Comparison of ENCODE assay signal across 11 cellular contexts in the genomic region with DNA sequence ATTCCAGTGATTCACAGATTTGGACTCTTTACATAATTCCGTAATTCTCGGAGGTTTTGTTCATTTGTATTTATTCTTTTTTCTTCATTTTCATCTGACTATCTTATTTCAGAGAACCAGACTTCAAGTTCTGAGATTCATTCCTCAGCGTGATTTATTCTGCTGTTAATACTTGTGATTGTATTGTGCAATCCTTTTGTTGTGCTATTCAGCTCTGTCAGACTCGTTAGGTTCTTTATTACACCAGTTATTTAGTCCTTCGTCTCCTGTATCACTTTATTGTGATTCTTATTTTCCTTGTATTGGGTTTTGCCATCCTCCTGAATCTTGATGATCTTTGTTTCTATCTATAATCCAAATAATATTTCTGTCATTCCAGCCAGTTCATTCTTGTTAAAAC.
"Had no signal": no experiment of that assay in that cellular context is flagged by ENCODE, and none has a peak within 500 bp of the region (broad histone marks: within the 10 kb centered on the region; RNA-seq: fewer than 3 reads in every experiment).

No MANE protein-coding gene starts in this region.

- H3K4me1 Mint-ChIP-seq: GM23338 had no signal

- H2AFZ ChIP-seq: GM23248, GM23338 had no signal

- FAIRE-seq: H1, H54 had no signal

- H3K4me1 ChIP-seq: HAP-1 had no signal

- H3K9ac ChIP-seq: GM23248 had no signal

- H3K27ac Mint-ChIP-seq: GM23338, H9, HFFc6 had no signal

- H3K4me2 ChIP-seq: GM23338 had no signal

- H3K36me3 ChIP-seq: HAP-1 had no signal

- ATAC-seq: GM23338, HCT116 had no signal

- H3K4me3 ChIP-seq: GM23248, GM23338, HAP-1 had no signal

- H3K9me3 ChIP-seq: HAP-1 had no signal

- H3K4me3 Mint-ChIP-seq: GM23338, H9, HFFc6 had no signal

- H3K27ac ChIP-seq: GM23248 had no signal

- DNase-seq: GM23248, GOT3, H7, H9, HCEC 1CT, HFFc6 had no signal
